ENCODE assay signal across 28 cellular contexts in the genomic region with DNA sequence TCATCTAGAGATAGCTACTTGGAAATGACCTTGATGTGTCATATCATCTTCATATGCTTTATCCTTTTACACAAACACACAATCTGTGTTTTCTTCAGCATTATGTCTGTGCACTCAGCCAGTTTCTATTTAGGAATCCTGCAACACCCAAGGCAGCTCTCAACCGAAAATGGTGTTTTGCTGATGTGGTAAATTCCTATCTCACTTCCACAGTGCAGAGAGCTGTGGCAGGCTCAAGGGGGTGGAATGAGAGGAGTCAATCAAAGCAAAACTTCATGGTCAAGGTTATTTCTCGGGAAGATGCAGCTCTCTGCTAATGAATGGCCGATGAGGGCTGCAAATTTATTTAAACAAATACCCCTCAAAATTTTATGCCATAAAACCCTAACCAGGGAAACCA. TPM values are rescaled to one million over a fixed set of nuclear protein-coding genes. Genes with fewer than 3 reads are reported as not detected.
DNase-seq lines count a peak whose midpoint lies in the region; ATAC-seq, FAIRE-seq and TF ChIP-seq lines count a peak whose summit lies in the region.
"Had no signal": no experiment of that assay in that cellular context is flagged by ENCODE, and none has a peak within 500 bp of the region (broad histone marks: within the 10 kb centered on the region; RNA-seq: fewer than 3 reads in every experiment).

No MANE protein-coding gene starts in this region.

- no peak overlapping the region for H3K4me2 ChIP-seq in HepG2 (ENCODE audit: low read depth, low read length)
- H3K4me2 ChIP-seq: BLaER1 treated with 17β-estradiol and CSF1 and Interleukin-3, amounts not matched to agents 10 nM and 100 nM had no signal

- H3K4me1 ChIP-seq in right atrium auricular region = no peaks in the 10 kb centered on the region
- no peaks in the 10 kb centered on the region for H3K4me1 ChIP-seq in HepG2 (ENCODE audit: insufficient read depth, low read length)
- H3K4me1 ChIP-seq in right lobe of liver = no peaks in the 10 kb centered on the region
- H3K4me1 ChIP-seq in small intestine (ENCODE audit: control insufficient read depth in 2 of 2, insufficient read depth in 1 of 2, low read depth in 1 of 2, low read length in 1 of 2) = no peaks in the 10 kb centered on the region
- H3K4me1 ChIP-seq: BE2C; BLaER1 treated with 17β-estradiol and CSF1 and Interleukin-3, amounts not matched to agents 10 nM and 100 nM; HAP-1 had no signal

- no peaks in the 10 kb centered on the region for H3K9me3 ChIP-seq in right atrium auricular region
- H3K9me3 ChIP-seq in HepG2 (ENCODE audit: low read length) = peaks cover 74% of the 10 kb centered on the region
- H3K9me3 ChIP-seq in right lobe of liver = no peaks in the 10 kb centered on the region
- no peaks in the 10 kb centered on the region for H3K9me3 ChIP-seq in small intestine (ENCODE audit: control insufficient read depth, low read depth)
- H3K9me3 ChIP-seq: BE2C, HAP-1 had no signal

- peaks cover 4% of the 10 kb centered on the region for H3K4me1 Mint-ChIP-seq in nephron progenitor cell
- H3K4me1 Mint-ChIP-seq: CD14-positive monocyte; CD8-positive, alpha-beta memory T cell had no signal

- peaks cover 4% of the 10 kb centered on the region for H3K27me3 Mint-ChIP-seq in nephron progenitor cell (ENCODE audit: low read depth, poor library complexity)
- H3K27me3 Mint-ChIP-seq: CD8-positive, alpha-beta memory T cell had no signal

- FAIRE-seq in HepG2 (lab: Jason Lieb, UNC) = no peak
- FAIRE-seq in small intestine (lab: Jason Lieb, UNC) = no peak
- FAIRE-seq: A204.1, GM12891, GM18507, H54 had no signal

- no peak for TF ChIP-seq EP300 in HepG2 (IDR thresholded peaks at IDR 0.05; ENCODE audit: low read depth in 2 of 2, low read length in 2 of 2)
- TF ChIP-seq EP300 in HepG2 (CRISPR knock-in tag; IDR thresholded peaks at IDR 0.05; ENCODE audit: borderline replicate concordance) = no peak

- H2AFZ ChIP-seq in HepG2 (ENCODE audit: low read length) = no peak overlapping the region

- no peak for DNase-seq in Right ventricle myocardium inferior (ENCODE audit: missing footprints)
- no peak for DNase-seq in right atrium auricular region (ENCODE audit: low spot score)
- no peak for DNase-seq in HepG2 (ENCODE audit: low spot score)
- no peak for DNase-seq in right lobe of liver
- no peak for DNase-seq in left ventricle myocardium superior
- DNase-seq in GM19238 (ENCODE audit: insufficient read length, low spot score) = no peak
- DNase-seq in small intestine = no peak
- no peak for DNase-seq in nephron progenitor cell
- DNase-seq: AML-193; BE2C; Calu3; CD4-positive, alpha-beta T cell; CD8-positive, alpha-beta memory T cell; COR-L47; DMS53; DMS79 treated with DMSO at 0.1 percent for 48 hours; GF-D8; GOT3; HFFc6 had no signal

- H3K9ac ChIP-seq in HepG2 (ENCODE audit: insufficient read depth, low read depth, low read length) = no peak overlapping the region
- H3K9ac ChIP-seq: BLaER1 treated with 17β-estradiol and CSF1 and Interleukin-3, amounts not matched to agents 10 nM and 100 nM had no signal

- H4K20me1 ChIP-seq in HepG2 (ENCODE audit: insufficient read depth, low read length) = no peaks in the 10 kb centered on the region
- H4K20me1 ChIP-seq: BLaER1 treated with 17β-estradiol and CSF1 and Interleukin-3, amounts not matched to agents 10 nM and 100 nM had no signal

- POLR2A ChIA-PET in HepG2 (lab: Yijun Ruan, JAX) = no interaction called here

- CTCF ChIA-PET in HepG2 (lab: Yijun Ruan, JAX; ENCODE audit: low intra/inter-chr PET ratio, low total read pairs) = no interaction called here

- H3K4me3 ChIP-seq in right atrium auricular region (no peak overlapping the region), HepG2 (replicated peaks in 1 of 3; ENCODE audit: insufficient read depth in 1 of 3, low read depth in 2 of 3, low read length in 3 of 3) (no peak overlapping the region), right lobe of liver (no peak overlapping the region), small intestine (ENCODE audit: low read depth in 1 of 2, low read length in 2 of 2) (no peak overlapping the region)
- H3K4me3 ChIP-seq: BLaER1 treated with 17β-estradiol and CSF1 and Interleukin-3, amounts not matched to agents 10 nM and 100 nM; HAP-1 had no signal

- 16% methylated on average over 3 of the region's 3 CpGs for WGBS in HepG2 (ENCODE audit: low lambda C conversion rate)
- 18% methylated on average over 3 of the region's 3 CpGs for WGBS in right lobe of liver (ENCODE audit: insufficient coverage, low coverage, low lambda C conversion rate, missing lambda C conversion rate)
- 80 to 84% (median 81%) methylated on average over 3 of the region's 3 CpGs for WGBS in small intestine, 3 donors

- TF ChIP-seq POLR2A in HepG2 (IDR thresholded peaks at IDR 0.05; ENCODE audit: insufficient read depth in 1 of 2, low read depth in 2 of 2, low read length in 2 of 2) (no peak), right lobe of liver (IDR thresholded peaks at IDR 0.05) (no peak)

- H3K27ac ChIP-seq in right atrium auricular region (peak overlapping the region in 1 of 2 donors; percentile 61), HepG2 (ENCODE audit: extremely low read length, insufficient read depth, low read length) (no peak overlapping the region), right lobe of liver (no peak overlapping the region), small intestine (ENCODE audit: low read depth in 1 of 2, low read length in 1 of 2) (no peak overlapping the region)
- H3K27ac ChIP-seq: 22Rv1; BLaER1 treated with 17β-estradiol and CSF1 and Interleukin-3, amounts not matched to agents 10 nM and 100 nM had no signal

- no peak for TF ChIP-seq RAD21 in HepG2 (CRISPR knock-in tag; IDR thresholded peaks at IDR 0.05)

- intact Hi-C loops in Right ventricle myocardium inferior (cut with DNase I) (no loop called here), HepG2 (cut with micrococcal nuclease; ENCODE audit: unreplicated experiment) (no loop called here), right lobe of liver (cut with DNase I) (no loop called here), left ventricle myocardium superior (cut with micrococcal nuclease) (no loop called here)

- no peak overlapping the region for H3K4me3 Mint-ChIP-seq in nephron progenitor cell
- H3K4me3 Mint-ChIP-seq: CD14-positive monocyte; CD4-positive, alpha-beta T cell; CD8-positive, alpha-beta memory T cell; HFFc6 had no signal

- peaks cover 7% of the 10 kb centered on the region for H3K9me3 Mint-ChIP-seq in nephron progenitor cell

- no peaks in the 10 kb centered on the region for H3K36me3 Mint-ChIP-seq in nephron progenitor cell (ENCODE audit: low read depth)
- H3K36me3 Mint-ChIP-seq: CD14-positive monocyte; CD8-positive, alpha-beta memory T cell had no signal

- no TSS peak for BruUV-seq in HepG2 (replicated peaks; lab: Mats Ljungman, UMichigan)

- no peak overlapping the region for H3K27ac Mint-ChIP-seq in nephron progenitor cell
- H3K27ac Mint-ChIP-seq: CD14-positive monocyte; CD4-positive, alpha-beta T cell; CD8-positive, alpha-beta memory T cell; HFFc6 had no signal

- H3K27me3 ChIP-seq in right atrium auricular region = no peaks in the 10 kb centered on the region
- H3K27me3 ChIP-seq in HepG2 (ENCODE audit: control insufficient read depth in 1 of 2, insufficient read depth in 2 of 2, low read length in 2 of 2) = no peaks in the 10 kb centered on the region
- H3K27me3 ChIP-seq in right lobe of liver = no peaks in the 10 kb centered on the region
- H3K27me3 ChIP-seq in small intestine (ENCODE audit: control insufficient read depth in 2 of 2, insufficient read depth in 2 of 2, low read length in 2 of 2) = no peaks in the 10 kb centered on the region
- H3K27me3 ChIP-seq: BE2C; BLaER1 treated with 17β-estradiol and CSF1 and Interleukin-3, amounts not matched to agents 10 nM and 100 nM had no signal

- H3K36me3 ChIP-seq in right atrium auricular region (no peaks in the 10 kb centered on the region), HepG2 (replicated peaks in 1 of 2; ENCODE audit: control insufficient read depth in 1 of 2, insufficient read depth in 2 of 2, low read length in 2 of 2) (no peaks in the 10 kb centered on the region), right lobe of liver (peaks cover 0 to 2% (median 0%) of the 10 kb centered on the region in 4 donors), small intestine (ENCODE audit: control insufficient read depth in 2 of 2, insufficient read depth in 2 of 2, low read length in 2 of 2) (no peaks in the 10 kb centered on the region)
- H3K36me3 ChIP-seq: BE2C; BLaER1 treated with 17β-estradiol and CSF1 and Interleukin-3, amounts not matched to agents 10 nM and 100 nM; HAP-1 had no signal

- ATAC-seq in Right ventricle myocardium inferior = peak; percentile 51
- ATAC-seq in HepG2 = no peak
- no peak for ATAC-seq in right lobe of liver
- ATAC-seq in left ventricle myocardium superior = peak; percentile 66

- in situ Hi-C loops in HepG2 (cut with HindIII; ENCODE audit: extremely low pct_ligation_motif_present, low pct_unique_long_range_greater_than_20kb) = no loop called here

- TF ChIP-seq CTCF in right atrium auricular region (IDR thresholded peaks at IDR 0.05) = no peak
- no peak for TF ChIP-seq CTCF in HepG2 (CRISPR knock-in tag; IDR thresholded peaks at IDR 0.05)
- TF ChIP-seq CTCF in right lobe of liver (IDR thresholded peaks at IDR 0.05) = no peak
- TF ChIP-seq CTCF in nephron progenitor cell (IDR thresholded peaks at IDR 0.05) = no peak

- H3K79me2 ChIP-seq in HepG2 (ENCODE audit: insufficient read depth, low read length) = no peaks in the 10 kb centered on the region

RNA-seq across cellular contexts. Expression of a gene that starts 59.3 kb away (rescaled TPM):
- total RNA-seq in Right ventricle myocardium inferior = 3.2 TPM
- 1 to 10 TPM; 2.9 to 4.3 TPM for total RNA-seq in right atrium auricular region
- total RNA-seq in HepG2 (2016; rRNA removed; fragmentation: Illumina TruSeq; extraction: Trizol) = not detected in 2 replicates
- total RNA-seq in HepG2 (2016; cell fraction: cytosol; rRNA removed; fragmentation: Illumina TruSeq; extraction: Trizol; ENCODE audit: low read depth) = not detected in 2 replicates
- not detected in 2 replicates for total RNA-seq in HepG2 (2016; cell fraction: insoluble cytoplasmic fraction; rRNA removed; fragmentation: Illumina TruSeq; extraction: Trizol)
- not detected in 2 replicates for total RNA-seq in HepG2 (2016; cell fraction: membrane; rRNA removed; fragmentation: Illumina TruSeq; extraction: Trizol)
- total RNA-seq in HepG2 (2016; cell fraction: nucleus; rRNA removed; fragmentation: Illumina TruSeq; extraction: Trizol) = not detected in 2 replicates
- polyA plus RNA-seq in HepG2 (2011; rRNA removed) = not detected in 2 replicates
- polyA plus RNA-seq in HepG2 (2011; cell fraction: cytosol; rRNA removed) = not detected in 2 replicates
- polyA plus RNA-seq in HepG2 (2011; cell fraction: nucleus; rRNA removed) = not detected in 2 replicates
- not detected in 2 replicates for polyA plus RNA-seq in HepG2 (2012)
- polyA plus RNA-seq in HepG2 (2016; cell fraction: cytosol; fragmentation: Illumina TruSeq; extraction: Trizol; ENCODE audit: low read depth) = not detected in 2 replicates
- polyA plus RNA-seq in HepG2 (2016; cell fraction: insoluble cytoplasmic fraction; fragmentation: Illumina TruSeq; extraction: Trizol; ENCODE audit: low read depth) = not detected in 2 replicates
- not detected in 2 replicates for polyA plus RNA-seq in HepG2 (2016; cell fraction: membrane; fragmentation: Illumina TruSeq; extraction: Trizol; ENCODE audit: low read depth)
- polyA plus RNA-seq in HepG2 (2016; cell fraction: nucleus; fragmentation: Illumina TruSeq; extraction: Trizol; ENCODE audit: insufficient read depth, low read depth) = not detected in 2 replicates
- not detected in 2 replicates for polyA minus RNA-seq in HepG2 (2011; rRNA and poly(A)+ RNA removed; ENCODE audit: low replicate concordance)
- not detected in 2 replicates for polyA minus RNA-seq in HepG2 (2011; cell fraction: cytosol; rRNA and poly(A)+ RNA removed)
- not detected in 2 replicates for polyA minus RNA-seq in HepG2 (2011; cell fraction: nucleus; rRNA and poly(A)+ RNA removed)
- total RNA-seq in right lobe of liver = not detected
- 4.1 TPM for total RNA-seq in left ventricle myocardium superior
- under 1 TPM in 2 of 3 donors, not detected in 1; 0.12 to 0.45 TPM for polyA plus RNA-seq in small intestine
- total RNA-seq: CD4-positive, alpha-beta T cell; CD8-positive, alpha-beta memory T cell; HFFc6 had no signal
- polyA plus RNA-seq: AG04450; CD14-positive monocyte; CD8-positive, alpha-beta memory T cell had no signal

Comparison
In these comparisons a context has a peak if more than half of its experiments do, and no peak if none do; other contexts are left out.
1. ATAC-seq: peak in Right ventricle myocardium inferior (single experiment) and left ventricle myocardium superior (single experiment); none in HepG2 (single experiment) and right lobe of liver (0 of 4).